1 cellular context compared by ENCODE assay signal in the genomic region with DNA sequence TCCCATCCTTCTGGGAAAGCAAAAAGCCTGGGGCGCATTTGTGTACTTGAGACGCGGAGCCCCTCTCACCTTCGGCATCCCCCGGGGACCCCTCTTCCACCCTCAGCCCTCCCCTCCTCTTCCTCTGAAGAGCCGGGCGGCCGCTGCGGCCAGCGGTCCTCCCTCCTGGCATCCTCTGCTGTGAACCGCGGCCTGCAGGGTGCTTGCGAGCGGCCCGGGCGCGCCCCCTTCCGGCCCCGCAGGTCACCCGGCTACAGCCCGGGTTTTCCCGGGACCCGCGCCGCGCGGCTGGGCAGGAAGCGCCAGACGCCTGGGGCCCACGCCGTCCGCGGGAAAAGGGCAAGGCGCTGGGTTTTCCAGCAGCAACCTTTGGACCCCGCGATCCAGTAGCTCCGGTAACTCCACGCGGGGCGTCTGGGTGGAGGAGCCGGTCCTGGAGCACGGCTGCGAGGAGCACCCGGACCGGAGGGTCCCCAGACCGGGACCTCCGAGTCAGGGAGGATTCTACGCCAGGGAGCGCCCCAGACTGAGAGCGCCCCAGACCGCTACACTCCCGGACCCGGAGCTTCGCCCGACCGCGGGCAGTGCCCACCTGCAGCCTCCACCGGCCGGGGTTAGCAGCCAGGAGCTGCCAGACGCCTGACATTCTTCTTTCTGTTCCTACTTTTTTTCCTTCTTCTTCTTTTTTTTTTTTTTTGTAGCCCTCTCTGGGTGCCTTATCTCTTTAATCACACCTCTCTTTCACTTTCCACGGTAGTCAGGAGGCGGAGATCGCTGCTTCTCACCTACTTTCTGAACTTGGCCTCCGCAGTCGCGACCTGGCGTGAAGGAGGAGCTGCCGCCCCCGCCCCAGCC.
TF ChIP-seq lines count a peak whose summit lies in the region.

Gene IL18R1, plus strand, starts transcription at position 271 of the 855 bp plus-strand sequence. CDS start 6,865 bp downstream, outside the sequence.

TF ChIP-seq in K562, 482 proteins besides CTCF, POLR2A, EP300 and RAD21 (continued from another document and continues in another):
- TF ChIP-seq MGA (IDR thresholded peaks at IDR 0.05), result no peak; the same call in 1 of the 2 replicates
- no peak for TF ChIP-seq ZNF583 (CRISPR knock-in tag; IDR thresholded peaks at IDR 0.05)
- TF ChIP-seq ZNF717 (CRISPR knock-in tag; IDR thresholded peaks at IDR 0.05), result no peak
- no peak for TF ChIP-seq EGR1 (conservative IDR thresholded peaks at IDR 0.05)
- peak; percentile 43; the same call in 1 of the 2 replicates for TF ChIP-seq MAX (CRISPR knock-in tag; IDR thresholded peaks at IDR 0.05)
- no peak for TF ChIP-seq ZKSCAN8 (CRISPR knock-in tag; IDR thresholded peaks at IDR 0.05)
- TF ChIP-seq ZNF146 (CRISPR knock-in tag; IDR thresholded peaks at IDR 0.05; ENCODE audit: unreplicated experiment), result no peak
- no peak for TF ChIP-seq MED1 (CRISPR knock-in tag; IDR thresholded peaks at IDR 0.05; ENCODE audit: borderline replicate concordance)
- TF ChIP-seq CAMTA2 (CRISPR knock-in tag; conservative IDR thresholded peaks at IDR 0.05), result no peak; the same call in 1 of the 2 replicates
- TF ChIP-seq, protein P1, sequence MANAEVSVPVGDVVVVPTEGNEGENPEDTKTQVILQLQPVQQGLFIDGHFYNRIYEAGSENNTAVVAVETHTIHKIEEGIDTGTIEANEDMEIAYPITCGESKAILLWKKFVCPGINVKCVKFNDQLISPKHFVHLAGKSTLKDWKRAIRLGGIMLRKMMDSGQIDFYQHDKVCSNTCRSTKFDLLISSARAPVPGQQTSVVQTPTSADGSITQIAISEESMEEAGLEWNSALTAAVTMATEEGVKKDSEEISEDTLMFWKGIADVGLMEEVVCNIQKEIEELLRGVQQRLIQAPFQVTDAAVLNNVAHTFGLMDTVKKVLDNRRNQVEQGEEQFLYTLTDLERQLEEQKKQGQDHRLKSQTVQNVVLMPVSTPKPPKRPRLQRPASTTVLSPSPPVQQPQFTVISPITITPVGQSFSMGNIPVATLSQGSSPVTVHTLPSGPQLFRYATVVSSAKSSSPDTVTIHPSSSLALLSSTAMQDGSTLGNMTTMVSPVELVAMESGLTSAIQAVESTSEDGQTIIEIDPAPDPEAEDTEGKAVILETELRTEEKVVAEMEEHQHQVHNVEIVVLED (CRISPR knock-in tag; IDR thresholded peaks at IDR 0.05), result no peak
- TF ChIP-seq ADNP (tag; IDR thresholded peaks at IDR 0.05), result no peak
- no peak for TF ChIP-seq ZNF133 (CRISPR knock-in tag; IDR thresholded peaks at IDR 0.05)
- TF ChIP-seq E2F3 (CRISPR knock-in tag; IDR thresholded peaks at IDR 0.05), result peak; percentile 62; the same call in 1 of the 2 replicates
- TF ChIP-seq VEZF1 (CRISPR knock-in tag; IDR thresholded peaks at IDR 0.05), result peak; percentile 63
- TF ChIP-seq, protein P2, sequence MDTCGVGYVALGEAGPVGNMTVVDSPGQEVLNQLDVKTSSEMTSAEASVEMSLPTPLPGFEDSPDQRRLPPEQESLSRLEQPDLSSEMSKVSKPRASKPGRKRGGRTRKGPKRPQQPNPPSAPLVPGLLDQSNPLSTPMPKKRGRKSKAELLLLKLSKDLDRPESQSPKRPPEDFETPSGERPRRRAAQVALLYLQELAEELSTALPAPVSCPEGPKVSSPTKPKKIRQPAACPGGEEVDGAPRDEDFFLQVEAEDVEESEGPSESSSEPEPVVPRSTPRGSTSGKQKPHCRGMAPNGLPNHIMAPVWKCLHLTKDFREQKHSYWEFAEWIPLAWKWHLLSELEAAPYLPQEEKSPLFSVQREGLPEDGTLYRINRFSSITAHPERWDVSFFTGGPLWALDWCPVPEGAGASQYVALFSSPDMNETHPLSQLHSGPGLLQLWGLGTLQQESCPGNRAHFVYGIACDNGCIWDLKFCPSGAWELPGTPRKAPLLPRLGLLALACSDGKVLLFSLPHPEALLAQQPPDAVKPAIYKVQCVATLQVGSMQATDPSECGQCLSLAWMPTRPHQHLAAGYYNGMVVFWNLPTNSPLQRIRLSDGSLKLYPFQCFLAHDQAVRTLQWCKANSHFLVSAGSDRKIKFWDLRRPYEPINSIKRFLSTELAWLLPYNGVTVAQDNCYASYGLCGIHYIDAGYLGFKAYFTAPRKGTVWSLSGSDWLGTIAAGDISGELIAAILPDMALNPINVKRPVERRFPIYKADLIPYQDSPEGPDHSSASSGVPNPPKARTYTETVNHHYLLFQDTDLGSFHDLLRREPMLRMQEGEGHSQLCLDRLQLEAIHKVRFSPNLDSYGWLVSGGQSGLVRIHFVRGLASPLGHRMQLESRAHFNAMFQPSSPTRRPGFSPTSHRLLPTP (IDR thresholded peaks at IDR 0.05; ENCODE audit: borderline replicate concordance, extremely low read depth, insufficient read length), result no peak
- TF ChIP-seq MYNN (IDR thresholded peaks at IDR 0.05), result no peak
- TF ChIP-seq MYNN (CRISPR knock-in tag; IDR thresholded peaks at IDR 0.05), result no peak
- no peak for TF ChIP-seq LARP7 (IDR thresholded peaks at IDR 0.05)
- TF ChIP-seq, protein P3, sequence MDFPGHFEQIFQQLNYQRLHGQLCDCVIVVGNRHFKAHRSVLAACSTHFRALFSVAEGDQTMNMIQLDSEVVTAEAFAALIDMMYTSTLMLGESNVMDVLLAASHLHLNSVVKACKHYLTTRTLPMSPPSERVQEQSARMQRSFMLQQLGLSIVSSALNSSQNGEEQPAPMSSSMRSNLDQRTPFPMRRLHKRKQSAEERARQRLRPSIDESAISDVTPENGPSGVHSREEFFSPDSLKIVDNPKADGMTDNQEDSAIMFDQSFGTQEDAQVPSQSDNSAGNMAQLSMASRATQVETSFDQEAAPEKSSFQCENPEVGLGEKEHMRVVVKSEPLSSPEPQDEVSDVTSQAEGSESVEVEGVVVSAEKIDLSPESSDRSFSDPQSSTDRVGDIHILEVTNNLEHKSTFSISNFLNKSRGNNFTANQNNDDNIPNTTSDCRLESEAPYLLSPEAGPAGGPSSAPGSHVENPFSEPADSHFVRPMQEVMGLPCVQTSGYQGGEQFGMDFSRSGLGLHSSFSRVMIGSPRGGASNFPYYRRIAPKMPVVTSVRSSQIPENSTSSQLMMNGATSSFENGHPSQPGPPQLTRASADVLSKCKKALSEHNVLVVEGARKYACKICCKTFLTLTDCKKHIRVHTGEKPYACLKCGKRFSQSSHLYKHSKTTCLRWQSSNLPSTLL (IDR thresholded peaks at IDR 0.05), result no peak
- peak; percentile 47; the same call in 1 of the 2 replicates for TF ChIP-seq ESRRA (IDR thresholded peaks at IDR 0.05; ENCODE audit: borderline replicate concordance, low read depth)
- TF ChIP-seq, protein P4, sequence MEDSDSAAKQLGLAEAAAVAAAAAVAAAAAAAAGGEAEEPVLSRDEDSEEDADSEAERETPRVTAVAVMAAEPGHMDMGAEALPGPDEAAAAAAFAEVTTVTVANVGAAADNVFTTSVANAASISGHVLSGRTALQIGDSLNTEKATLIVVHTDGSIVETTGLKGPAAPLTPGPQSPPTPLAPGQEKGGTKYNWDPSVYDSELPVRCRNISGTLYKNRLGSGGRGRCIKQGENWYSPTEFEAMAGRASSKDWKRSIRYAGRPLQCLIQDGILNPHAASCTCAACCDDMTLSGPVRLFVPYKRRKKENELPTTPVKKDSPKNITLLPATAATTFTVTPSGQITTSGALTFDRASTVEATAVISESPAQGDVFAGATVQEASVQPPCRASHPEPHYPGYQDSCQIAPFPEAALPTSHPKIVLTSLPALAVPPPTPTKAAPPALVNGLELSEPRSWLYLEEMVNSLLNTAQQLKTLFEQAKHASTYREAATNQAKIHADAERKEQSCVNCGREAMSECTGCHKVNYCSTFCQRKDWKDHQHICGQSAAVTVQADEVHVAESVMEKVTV (CRISPR knock-in tag; IDR thresholded peaks at IDR 0.05), result peak; percentile 91
- no peak for TF ChIP-seq HDGF (IDR thresholded peaks at IDR 0.05)
- TF ChIP-seq FOXP1 (CRISPR knock-in tag; IDR thresholded peaks at IDR 0.05), result no peak
- peak; percentile 42; the same call in 1 of the 2 replicates for TF ChIP-seq MYC (IDR thresholded peaks at IDR 0.05; ENCODE audit: low read depth, low read length)
- no peak for TF ChIP-seq MYC (CRISPR knock-in tag; IDR thresholded peaks at IDR 0.05; ENCODE audit: borderline replicate concordance, low read depth)
- TF ChIP-seq SMARCC2 (IDR thresholded peaks at IDR 0.05; ENCODE audit: low read depth), result no peak
- TF ChIP-seq ZBED1 (IDR thresholded peaks at IDR 0.05), result no peak
- TF ChIP-seq ILK (tag; IDR thresholded peaks at IDR 0.05; ENCODE audit: borderline replicate concordance, low read depth), result no peak
- TF ChIP-seq, protein P5, sequence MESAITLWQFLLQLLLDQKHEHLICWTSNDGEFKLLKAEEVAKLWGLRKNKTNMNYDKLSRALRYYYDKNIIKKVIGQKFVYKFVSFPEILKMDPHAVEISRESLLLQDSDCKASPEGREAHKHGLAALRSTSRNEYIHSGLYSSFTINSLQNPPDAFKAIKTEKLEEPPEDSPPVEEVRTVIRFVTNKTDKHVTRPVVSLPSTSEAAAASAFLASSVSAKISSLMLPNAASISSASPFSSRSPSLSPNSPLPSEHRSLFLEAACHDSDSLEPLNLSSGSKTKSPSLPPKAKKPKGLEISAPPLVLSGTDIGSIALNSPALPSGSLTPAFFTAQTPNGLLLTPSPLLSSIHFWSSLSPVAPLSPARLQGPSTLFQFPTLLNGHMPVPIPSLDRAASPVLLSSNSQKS (CRISPR knock-in tag; IDR thresholded peaks at IDR 0.05), result no peak
- no peak for TF ChIP-seq SMARCE1 (IDR thresholded peaks at IDR 0.05)
- peak; percentile 86 for TF ChIP-seq CTBP1 (IDR thresholded peaks at IDR 0.05; ENCODE audit: borderline replicate concordance)
